In genomic region chr17:60525347-60525623, GRCh38 we compare ENCODE assay signal across 8 cellular contexts. TPM values are rescaled to one million over a fixed set of nuclear protein-coding genes. Genes with fewer than 3 reads are reported as not detected.
DNase-seq lines count a peak whose midpoint lies in the region; ATAC-seq, FAIRE-seq and TF ChIP-seq lines count a peak whose summit lies in the region.

No MANE protein-coding gene starts in this region.

- no peaks in the 10 kb centered on the region for H3K9me3 ChIP-seq in T-helper 17 cell (ENCODE audit: control insufficient read depth, low read length, poor library complexity, severe bottlenecking)
- no peaks in the 10 kb centered on the region for H3K9me3 ChIP-seq in gastroesophageal sphincter
- no peaks in the 10 kb centered on the region for H3K9me3 ChIP-seq in trophoblast cell (ENCODE audit: insufficient read depth, low read depth, low read length)

- H2BK5ac ChIP-seq in trophoblast cell (ENCODE audit: low read depth, low read length, poor library complexity): peak overlapping the region; percentile 99

- H3K9ac ChIP-seq in trophoblast cell (ENCODE audit: low read length): peak overlapping the region; percentile 93

- peak overlapping the region; percentile 57 for H4K12ac ChIP-seq in trophoblast cell (ENCODE audit: low read depth, low read length)

- H3K4me1 ChIP-seq in gastroesophageal sphincter (peaks cover 0 to 57% (median 11%) of the 10 kb centered on the region in 3 donors), trophoblast cell (ENCODE audit: control insufficient read depth in 1 of 2, insufficient read depth in 2 of 2, low read length in 2 of 2) (peaks cover 7 to 9% of the 10 kb centered on the region in 2 experiments)

- peaks cover 19% of the 10 kb centered on the region for H3K79me1 ChIP-seq in trophoblast cell (ENCODE audit: low read length)

- TF ChIP-seq EP300 in gastroesophageal sphincter (IDR thresholded peaks at IDR 0.05): no peak

- H3K18ac ChIP-seq in trophoblast cell (ENCODE audit: low read length): peak overlapping the region; percentile 100

- H3K36me3 Mint-ChIP-seq in activated naive CD4-positive, alpha-beta T cell treated with anti-CD3 and anti-CD28 coated beads, Interleukin-2, amount 50 U/mL, for 24 hours: peaks cover 9% of the 10 kb centered on the region
- peaks cover 4% of the 10 kb centered on the region for H3K36me3 Mint-ChIP-seq in T-helper 17 cell (ENCODE audit: low read depth)

- peaks cover 57% of the 10 kb centered on the region for H3K4me1 Mint-ChIP-seq in activated naive CD4-positive, alpha-beta T cell treated with anti-CD3 and anti-CD28 coated beads, Interleukin-2, amount 50 U/mL, for 24 hours
- peaks cover 37% of the 10 kb centered on the region for H3K4me1 Mint-ChIP-seq in T-helper 17 cell

- H3K23ac ChIP-seq in trophoblast cell (ENCODE audit: low read length): peak overlapping the region; percentile 63

- peak overlapping the region; percentile 96 for H2AFZ ChIP-seq in trophoblast cell (ENCODE audit: insufficient read depth, low read length, poor library complexity)

- peaks cover 0 to under 1% of the 10 kb centered on the region in 2 donors for H3K36me3 ChIP-seq in gastroesophageal sphincter
- H3K36me3 ChIP-seq in trophoblast cell (ENCODE audit: control insufficient read depth in 1 of 2, insufficient read depth in 2 of 2, low read length in 2 of 2): peaks cover 3 to 7% of the 10 kb centered on the region in 2 experiments

- H3K4me2 ChIP-seq in trophoblast cell (ENCODE audit: low read length): peak overlapping the region; percentile 78

- H3K14ac ChIP-seq in trophoblast cell (ENCODE audit: low read length): peak overlapping the region; percentile 100

- H2BK12ac ChIP-seq in trophoblast cell (ENCODE audit: low read length): peak overlapping the region; percentile 29

- ATAC-seq in T-helper 17 cell: no peak
- ATAC-seq in gastroesophageal sphincter: peak; percentile 8

- H3K27ac ChIP-seq in gastroesophageal sphincter (peak overlapping the region; percentile 88 to 99 (median 98)), trophoblast cell (ENCODE audit: low read depth, low read length) (peak overlapping the region; percentile 99)

- no peaks in the 10 kb centered on the region for H3K27me3 Mint-ChIP-seq in activated naive CD4-positive, alpha-beta T cell treated with anti-CD3 and anti-CD28 coated beads, Interleukin-2, amount 50 U/mL, for 24 hours
- H3K27me3 Mint-ChIP-seq in T-helper 17 cell: no peaks in the 10 kb centered on the region

- no peak for FAIRE-seq in RCC 7860 (lab: Jason Lieb, UNC)

- peak overlapping the region; percentile 59 for H2AK5ac ChIP-seq in trophoblast cell (ENCODE audit: low read length)

- H2BK120ac ChIP-seq in trophoblast cell (ENCODE audit: insufficient read depth, low read length, poor library complexity): peak overlapping the region; percentile 86

- H3K4me3 Mint-ChIP-seq in activated naive CD4-positive, alpha-beta T cell treated with anti-CD3 and anti-CD28 coated beads, Interleukin-2, amount 50 U/mL, for 24 hours: peak overlapping the region; percentile 100
- H3K4me3 Mint-ChIP-seq in T-helper 17 cell: peak overlapping the region; percentile 98

- H3K27me3 ChIP-seq in gastroesophageal sphincter (no peaks in the 10 kb centered on the region), trophoblast cell (ENCODE audit: insufficient read depth, low read length) (no peaks in the 10 kb centered on the region)

- no peak for TF ChIP-seq CTCF in gastroesophageal sphincter (IDR thresholded peaks at IDR 0.05)

- H3K9me3 Mint-ChIP-seq in activated naive CD4-positive, alpha-beta T cell treated with anti-CD3 and anti-CD28 coated beads, Interleukin-2, amount 50 U/mL, for 24 hours: no peaks in the 10 kb centered on the region

- H3K27ac Mint-ChIP-seq in activated naive CD4-positive, alpha-beta T cell treated with anti-CD3 and anti-CD28 coated beads, Interleukin-2, amount 50 U/mL, for 24 hours: peak overlapping the region; percentile 98
- peak overlapping the region; percentile 97 for H3K27ac Mint-ChIP-seq in T-helper 17 cell

- peak overlapping the region; percentile 99 for H4K8ac ChIP-seq in trophoblast cell (ENCODE audit: low read depth, low read length)

- no peak for TF ChIP-seq POLR2A in gastroesophageal sphincter (IDR thresholded peaks at IDR 0.05)

- peak overlapping the region; percentile 96 for H3K4ac ChIP-seq in trophoblast cell (ENCODE audit: low read depth, low read length)

- peaks cover 24% of the 10 kb centered on the region for H3K79me2 ChIP-seq in trophoblast cell (ENCODE audit: control insufficient read depth, insufficient read depth, low read length, poor library complexity)

- DNase-seq in activated naive CD4-positive, alpha-beta T cell treated with anti-CD3 and anti-CD28 coated beads, Interleukin-2, amount 50 U/mL, for 16 hours: no peak
- DNase-seq in T-helper 17 cell: no peak
- DNase-seq in trophoblast cell: peak in 1 of 2 donors; percentile 40
- DNase-seq in iPS-NIHi7 (ENCODE audit: extremely low spot score): no peak
- no peak for DNase-seq in NCI-H1092 (lab: John Stamatoyannopoulos, UW)
- no peak for DNase-seq in RCC 7860 (ENCODE audit: low spot score)

- H4K91ac ChIP-seq in trophoblast cell (ENCODE audit: low read depth, low read length): peak overlapping the region; percentile 99

- H3K4me3 ChIP-seq in gastroesophageal sphincter: peak overlapping the region; percentile 81 to 95
- H3K4me3 ChIP-seq in trophoblast cell (ENCODE audit: low read depth, low read length): peak overlapping the region; percentile 91

- WGBS in gastroesophageal sphincter (ENCODE audit: low coverage in 1 of 2), 2 donors: 0 to 1% methylated on average over 8 of the region's 8 CpGs
- no CpG with 5 or more reads among the region's 8 CpGs for WGBS in trophoblast cell (ENCODE audit: extremely low coverage, insufficient coverage, insufficient read length)

RNA-seq across cellular contexts. Expression of gene APPBP2, which starts 0.8 kb away (rescaled TPM):
- total RNA-seq in T-helper 17 cell (10 to 100 TPM; 17.5 to 26.7 TPM), gastroesophageal sphincter (10 to 100 TPM; 30.0 to 39.2 (median 34.4) TPM)
- 42.0 and 42.7 TPM in 2 replicates for polyA plus RNA-seq in trophoblast cell (2013)
